Comparison of ENCODE assay signal across 22 cellular contexts in the genomic region with DNA sequence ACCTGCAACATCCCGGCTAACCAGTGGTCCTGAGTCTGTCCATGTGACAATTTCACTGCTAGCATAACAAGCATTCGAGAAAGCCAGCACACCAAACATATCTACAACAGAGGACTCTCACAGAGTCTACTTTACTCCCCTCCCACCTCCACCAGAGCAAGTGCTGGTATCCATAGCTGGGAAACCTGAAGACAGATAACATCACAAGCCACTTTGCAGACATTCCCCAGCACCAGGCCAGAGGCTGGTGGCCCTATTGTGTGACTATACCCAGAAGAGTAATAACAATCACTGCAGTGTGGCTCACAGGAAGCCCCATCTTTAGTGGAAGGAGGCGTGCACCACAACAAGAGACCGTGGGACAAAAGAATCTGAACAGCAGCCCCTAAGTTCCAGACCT.
"Had no signal": no experiment of that assay in that cellular context is flagged by ENCODE, and none has a peak within 500 bp of the region (broad histone marks: within the 10 kb centered on the region; RNA-seq: fewer than 3 reads in every experiment).

No MANE protein-coding gene starts in this region.

- H3K79me2 ChIP-seq: parathyroid adenoma had no signal

- DNase-seq: naive thymus-derived CD8-positive, alpha-beta T cell; nephron progenitor cell; occipital lobe; ovary; posterior cingulate gyrus; psoas muscle; right lobe of liver; sigmoid colon; small intestine; stimulated activated CD4-positive, alpha-beta T cell treated with anti-CD3 and anti-CD28 coated beads, Interleukin-15, amount 100 ng/mL, for 24 hours; stimulated activated CD4-positive, alpha-beta T cell treated with anti-CD3 and anti-CD28 coated beads, Interleukin-2, amount 100 ng/mL, for 24 hours; stimulated activated CD4-positive, alpha-beta T cell treated with anti-CD3 and anti-CD28 coated beads, Interleukin-2, amount 100 ng/mL, for 48 hours; stimulated activated CD4-positive, alpha-beta T cell treated with anti-CD3 and anti-CD28 coated beads, Interleukin-4, amount 100 ng/mL, for 24 hours; stimulated activated naive B cell treated with anti-CD40 and anti-IgM and Interleukin-4, amounts not matched to agents 10 μg/mL and 1 μg/mL and 100 μg/mL, for 72 hours; stimulated activated naive CD4-positive, alpha-beta T cell treated with Interleukin-2 at 50 U/mL for 16 hours; stomach; thyroid gland; upper lobe of right lung; uterus had no signal

- H3K4me3 ChIP-seq: ovary, psoas muscle, right lobe of liver, sigmoid colon, stomach, thoracic aorta, thyroid gland, tibial nerve, upper lobe of right lung, uterus had no signal

- H3K4me1 ChIP-seq: parathyroid adenoma, psoas muscle, right lobe of liver, sigmoid colon, stomach, thyroid gland, tibial nerve, upper lobe of right lung, uterus had no signal

- H3K27ac ChIP-seq: ovary, parathyroid adenoma, psoas muscle, right lobe of liver, sigmoid colon, stomach, thoracic aorta, thyroid gland, tibial nerve, upper lobe of right lung, uterus had no signal

- H3K36me3 ChIP-seq: ovary, right lobe of liver, sigmoid colon, stomach, thoracic aorta, thyroid gland, tibial nerve, upper lobe of right lung, uterus had no signal

- H3K9me3 ChIP-seq: ovary, psoas muscle, right lobe of liver, thoracic aorta, thyroid gland, upper lobe of right lung, uterus had no signal

- H2AFZ ChIP-seq: parathyroid adenoma had no signal

- H3K27me3 ChIP-seq: ovary, right lobe of liver, sigmoid colon, stomach, thyroid gland, tibial nerve, upper lobe of right lung, uterus had no signal

- H3K9ac ChIP-seq: parathyroid adenoma had no signal
